In the genomic region with DNA sequence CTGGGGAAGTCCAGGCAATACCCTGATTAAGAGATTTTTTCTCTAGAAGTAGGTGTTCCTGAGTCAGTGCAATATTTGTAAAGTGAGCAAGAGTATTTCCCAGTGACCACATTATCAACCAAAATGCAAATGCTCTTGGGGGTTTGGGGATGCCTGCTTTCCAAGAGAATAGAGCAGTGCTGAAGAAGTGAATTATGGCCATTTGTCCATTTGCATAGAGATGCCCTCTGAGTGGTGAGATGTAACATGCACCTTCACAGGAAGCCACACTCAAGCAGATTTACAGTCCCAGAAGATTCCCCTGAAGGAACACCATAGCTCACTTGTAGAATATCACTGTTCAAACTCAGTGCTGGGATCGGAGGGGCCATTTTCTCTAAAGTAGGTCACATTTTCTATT, we compare ENCODE assay signal across 9 cellular contexts.
"Had no signal": no experiment of that assay in that cellular context is flagged by ENCODE, and none has a peak within 500 bp of the region (broad histone marks: within the 10 kb centered on the region; RNA-seq: fewer than 3 reads in every experiment).

No MANE protein-coding gene starts in this region.

- H3K9ac ChIP-seq: KMS-11 had no signal

- H3K4me1 ChIP-seq: HAP-1 had no signal

- H3K4me3 ChIP-seq: HAP-1 had no signal

- DNase-seq: GOT3, H7, HFFc6, KBM-7 had no signal

- H3K36me3 ChIP-seq: HAP-1 had no signal

- ATAC-seq: HCT116, HepG2 had no signal

- H3K9me3 ChIP-seq: HAP-1 had no signal

- H3K4me2 ChIP-seq: KMS-11 had no signal

- FAIRE-seq: HepG2 had no signal

- H3K27ac ChIP-seq: HL-60, KMS-11 had no signal
